ENCODE assay signal across 29 cellular contexts in the genomic region with DNA sequence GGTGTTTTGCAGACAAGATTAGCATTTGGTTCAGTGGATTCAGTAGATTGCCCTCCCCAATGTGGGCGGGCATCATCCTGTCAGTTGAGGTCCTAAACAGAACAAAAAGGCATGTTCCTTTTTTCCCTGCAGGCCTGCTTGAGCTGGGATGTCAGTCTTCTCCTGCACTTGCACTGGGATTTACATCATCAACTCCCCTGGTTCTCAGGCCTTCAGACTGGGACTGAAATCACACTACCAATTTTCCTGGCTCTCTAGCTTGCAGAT.
"Had no signal": no experiment of that assay in that cellular context is flagged by ENCODE, and none has a peak within 500 bp of the region (broad histone marks: within the 10 kb centered on the region; RNA-seq: fewer than 3 reads in every experiment).

No MANE protein-coding gene starts in this region.

- H3K27ac Mint-ChIP-seq: naive thymus-derived CD4-positive, alpha-beta T cell; nephron; neural progenitor cell; progenitor cell of endocrine pancreas; stimulated activated naive CD8-positive, alpha-beta T cell treated with anti-CD3 and anti-CD28 coated beads, Interleukin-15, amount 100 ng/mL, for 72 hours had no signal

- H3K9me3 ChIP-seq: gastrocnemius medialis, left lung, suprapubic skin, transverse colon, upper lobe of right lung, uterus had no signal

- H3K27me3 ChIP-seq: gastrocnemius medialis, hepatocyte, left lung, neural progenitor cell, suprapubic skin, transverse colon, upper lobe of right lung, uterus had no signal

- H3K27me3 Mint-ChIP-seq: progenitor cell of endocrine pancreas; stimulated activated naive CD8-positive, alpha-beta T cell treated with anti-CD3 and anti-CD28 coated beads, Interleukin-15, amount 100 ng/mL, for 72 hours had no signal

- H3K36me3 ChIP-seq: gastrocnemius medialis, left lung, neural progenitor cell, suprapubic skin, transverse colon, upper lobe of right lung, uterus had no signal

- H3K4me3 Mint-ChIP-seq: naive thymus-derived CD4-positive, alpha-beta T cell; nephron; neural progenitor cell; stimulated activated naive CD8-positive, alpha-beta T cell treated with anti-CD3 and anti-CD28 coated beads, Interleukin-15, amount 100 ng/mL, for 72 hours had no signal

- ATAC-seq: esophagus mucosa; gastrocnemius medialis; left cardiac atrium; left lung; naive thymus-derived CD4-positive, alpha-beta T cell; sciatic nerve; stimulated activated naive CD8-positive, alpha-beta T cell treated with anti-CD3 and anti-CD28 coated beads, Interleukin-15, amount 100 ng/mL, for 72 hours; upper lobe of right lung had no signal

- H3K4me1 ChIP-seq: gastrocnemius medialis, left lung, parathyroid adenoma, suprapubic skin, transverse colon, upper lobe of right lung, uterus had no signal

- H3K9me3 Mint-ChIP-seq: stimulated activated naive CD8-positive, alpha-beta T cell treated with anti-CD3 and anti-CD28 coated beads, Interleukin-15, amount 100 ng/mL, for 72 hours had no signal

- FAIRE-seq: kidney had no signal

- H3K4me1 Mint-ChIP-seq: naive thymus-derived CD4-positive, alpha-beta T cell; neural progenitor cell; stimulated activated naive CD8-positive, alpha-beta T cell treated with anti-CD3 and anti-CD28 coated beads, Interleukin-15, amount 100 ng/mL, for 72 hours had no signal

- DNase-seq: dorsolateral prefrontal cortex; effector CD4-positive, alpha-beta T cell; gastrocnemius medialis; head of caudate nucleus; kidney; left cardiac atrium; left lung; mesendoderm; midbrain; naive thymus-derived CD4-positive, alpha-beta T cell; stimulated activated CD4-positive, alpha-beta T cell treated with anti-CD3 and anti-CD28 coated beads, Interleukin-12 subunit alpha, Interleukin-12 subunit beta, amount 100 ng/mL, for 4 hours; stimulated activated CD4-positive, alpha-beta T cell treated with anti-CD3 and anti-CD28 coated beads, Interleukin-1b, Interleukin-23, amount 100 ng/mL, for 48 hours; stimulated activated CD4-positive, alpha-beta T cell treated with anti-CD3 and anti-CD28 coated beads, Interleukin-4, amount 100 ng/mL, for 1 hour; stimulated activated CD8-positive, alpha-beta memory T cell treated with anti-CD3 and anti-CD28 coated beads, Interleukin-4, amount 100 ng/mL, for 48 hours; stimulated activated naive CD4-positive, alpha-beta T cell; stimulated activated naive CD8-positive, alpha-beta T cell treated with anti-CD3 and anti-CD28 coated beads, Interleukin-15, amount 100 ng/mL, for 72 hours; transverse colon; upper lobe of right lung; uterus had no signal

- H3K36me3 Mint-ChIP-seq: naive thymus-derived CD4-positive, alpha-beta T cell; neural progenitor cell had no signal

- H3K27ac ChIP-seq: dorsolateral prefrontal cortex, epithelial cell of prostate, gastrocnemius medialis, hepatocyte, left lung, neural progenitor cell, parathyroid adenoma, suprapubic skin, transverse colon, upper lobe of right lung, uterus had no signal

- H3K4me3 ChIP-seq: dorsolateral prefrontal cortex, gastrocnemius medialis, hepatocyte, left lung, neural progenitor cell, smooth muscle cell, suprapubic skin, transverse colon, upper lobe of right lung, uterus had no signal
